ENCODE assay signal across 9 cellular contexts in genomic region chr10:97336942-97337719, GRCh38. TPM values are rescaled to one million over a fixed set of nuclear protein-coding genes. Genes with fewer than 3 reads are reported as not detected.
DNase-seq lines count a peak whose midpoint lies in the region; ATAC-seq, FAIRE-seq and TF ChIP-seq lines count a peak whose summit lies in the region.
"Had no signal": no experiment of that assay in that cellular context is flagged by ENCODE, and none has a peak within 500 bp of the region (broad histone marks: within the 10 kb centered on the region; RNA-seq: fewer than 3 reads in every experiment).

No MANE protein-coding gene starts in this region.

- peak overlapping the region; percentile 74 to 87 (median 76) for H3K4me3 Mint-ChIP-seq in brain

- DNase-seq in right cardiac atrium (no peak), cardiac septum (ENCODE audit: low spot score) (no peak), lower lobe of right lung (no peak), NCI-H2196 treated with DMSO at 0.1 percent for 48 hours (lab: John Stamatoyannopoulos, UW; ENCODE audit: unreplicated experiment) (no peak), H54 (ENCODE audit: insufficient read length, low spot score) (no peak), NCI-H128 (lab: John Stamatoyannopoulos, UW; ENCODE audit: unreplicated experiment) (no peak)
- no peak for DNase-seq in activated CD8-positive, alpha-beta memory T cell treated with anti-CD3 and anti-CD28 coated beads for 24 hours

- no peaks in the 10 kb centered on the region for H3K36me3 ChIP-seq in lower lobe of right lung
- H3K36me3 ChIP-seq: SJCRH30 had no signal

- H3K4me1 Mint-ChIP-seq in brain: peaks cover 43% of the 10 kb centered on the region

- FAIRE-seq in H54 (lab: Jason Lieb, UNC): no peak

- H3K9me3 ChIP-seq in right cardiac atrium (ENCODE audit: control insufficient read depth, low read length): no peaks in the 10 kb centered on the region
- H3K9me3 ChIP-seq in lower lobe of right lung: no peaks in the 10 kb centered on the region
- H3K9me3 ChIP-seq: SJCRH30 had no signal

- no peak for TF ChIP-seq CTCF in brain (conservative IDR thresholded peaks at IDR 0.05)
- no peak for TF ChIP-seq CTCF in lower lobe of right lung (IDR thresholded peaks at IDR 0.05)

- H3K4me3 ChIP-seq in right cardiac atrium (ENCODE audit: low read length): no peak overlapping the region
- no peak overlapping the region for H3K4me3 ChIP-seq in lower lobe of right lung
- H3K4me3 ChIP-seq: SJCRH30 had no signal

- ATAC-seq in right cardiac atrium: no peak
- ATAC-seq in lower lobe of right lung: peak; percentile 1 to 13

- H3K4me1 ChIP-seq in right cardiac atrium (ENCODE audit: control insufficient read depth, insufficient read depth, low read length): peaks cover 5% of the 10 kb centered on the region
- H3K4me1 ChIP-seq in lower lobe of right lung: peaks cover 30% of the 10 kb centered on the region

- intact Hi-C loops in right cardiac atrium (cut with DNase I): loop anchor here in 1 of 4 donors (10.0 kb wide), 1 partner anchor 52 kb away; no protein-coding TSS in a partner anchor
- intact Hi-C loops in cardiac septum (cut with DNase I): no loop called here
- intact Hi-C loops in lower lobe of right lung (cut with DNase I): no loop called here

- WGBS in right cardiac atrium: 15% methylated on average over 9 of the region's 9 CpGs

- H3K27me3 Mint-ChIP-seq in brain: peaks cover 55% of the 10 kb centered on the region

- H3K27ac Mint-ChIP-seq in brain: peak overlapping the region in 4 of 5 experiments; percentile 8 to 87 (median 64)

- peak overlapping the region; percentile 17 for H3K27ac ChIP-seq in right cardiac atrium (ENCODE audit: low read length)
- H3K27ac ChIP-seq in lower lobe of right lung: peak overlapping the region; percentile 39
- H3K27ac ChIP-seq: SJCRH30 had no signal

- no peaks in the 10 kb centered on the region for H3K27me3 ChIP-seq in right cardiac atrium (ENCODE audit: control insufficient read depth, insufficient read depth)
- H3K27me3 ChIP-seq in lower lobe of right lung (ENCODE audit: low read depth): no peaks in the 10 kb centered on the region

- TF ChIP-seq POLR2A in H54 (IDR thresholded peaks at IDR 0.05; ENCODE audit: low read depth, low read length): no peak

- peaks cover 0 to 4% (median 0%) of the 10 kb centered on the region in 5 experiments for H3K9me3 Mint-ChIP-seq in brain

- H3K36me3 Mint-ChIP-seq in brain: no peaks in the 10 kb centered on the region

RNA-seq across cellular contexts. Expression of gene FRAT2, which starts 2.6 kb away (rescaled TPM):
- 1 to 10 TPM; 5.0 to 7.6 (median 7.5) TPM for total RNA-seq in right cardiac atrium
- 3.4 TPM for polyA plus RNA-seq in right cardiac atrium
- 4.8 TPM for total RNA-seq in cardiac septum
- 12.3 TPM for polyA plus RNA-seq in brain (ENCODE audit: insufficient read depth, low read depth, low replicate concordance)
- 27.5 TPM for total RNA-seq in lower lobe of right lung

RNA-seq across cellular contexts. Expression of gene FRAT1, which starts 18.1 kb away (rescaled TPM):
- total RNA-seq in right cardiac atrium: 1 to 10 TPM; 1.6 to 6.6 (median 6.1) TPM
- polyA plus RNA-seq in right cardiac atrium: 2.7 TPM
- 1.6 TPM for total RNA-seq in cardiac septum
- polyA plus RNA-seq in brain (ENCODE audit: insufficient read depth, low read depth, low replicate concordance): 5.0 TPM
- total RNA-seq in lower lobe of right lung: 15.1 TPM

RNA-seq across cellular contexts. Expression of gene ARHGAP19, which starts 44.7 kb away (rescaled TPM):
- total RNA-seq in right cardiac atrium (1 to 10 TPM; 3.6 to 6.3 (median 5.3) TPM), cardiac septum (4.4 TPM), lower lobe of right lung (15.4 TPM)
- polyA plus RNA-seq in right cardiac atrium (2.4 TPM), brain (ENCODE audit: insufficient read depth, low read depth, low replicate concordance) (7.6 TPM)

Comparison
In these comparisons a context has a peak if more than half of its experiments do, and no peak if none do; other contexts are left out.
1. ATAC-seq: peak in lower lobe of right lung (2 of 2); none in right cardiac atrium (0 of 2).